ENCODE assay signal across 11 cellular contexts in the genomic region with DNA sequence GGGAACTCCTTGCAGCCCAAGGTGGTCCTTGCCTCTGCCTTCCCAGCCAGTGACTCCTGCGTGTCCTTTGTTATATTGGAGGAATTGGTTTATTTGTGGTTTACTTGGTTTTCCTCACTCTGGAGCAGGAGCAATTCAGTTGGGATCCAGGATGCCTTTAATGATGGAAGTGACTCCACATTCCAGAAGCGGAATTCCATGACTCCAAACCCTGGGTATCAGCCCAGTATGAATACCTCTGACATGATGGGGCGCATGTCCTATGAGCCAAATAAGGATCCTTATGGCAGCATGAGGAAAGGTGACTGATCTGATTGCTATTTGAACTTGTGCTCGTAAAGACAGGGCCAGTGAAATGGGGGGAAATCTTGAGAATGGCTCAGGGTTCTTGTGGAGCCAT. TPM values are rescaled to one million over a fixed set of nuclear protein-coding genes. Genes with fewer than 3 reads are reported as not detected.
A peak's percentile ranks its signal among the peaks of the same experiment; 100 is the strongest.
DNase-seq lines count a peak whose midpoint lies in the region; TF ChIP-seq lines count a peak whose summit lies in the region.
"Had no signal": no experiment of that assay in that cellular context is flagged by ENCODE, and none has a peak within 500 bp of the region (broad histone marks: within the 10 kb centered on the region; RNA-seq: fewer than 3 reads in every experiment).

No MANE protein-coding gene starts in this region.

- H3K27ac ChIP-seq in thyroid gland: no peak overlapping the region

- H3K36me3 ChIP-seq in thyroid gland: peaks cover 72 to 90% of the 10 kb centered on the region in 2 donors

- H3K9me3 ChIP-seq in thyroid gland: no peaks in the 10 kb centered on the region

- H3K4me1 ChIP-seq in thyroid gland: peaks cover 0 to 22% of the 10 kb centered on the region in 2 donors

- intact Hi-C loops in thyroid gland (cut with DNase I): no loop called here

- TF ChIP-seq POLR2A in thyroid gland (IDR thresholded peaks at IDR 0.05): no peak

- H3K27me3 ChIP-seq in thyroid gland: no peaks in the 10 kb centered on the region

- no peak overlapping the region for H3K4me3 ChIP-seq in thyroid gland (replicated peaks in 1 of 3)

- WGBS in thyroid gland, 2 donors: 95% methylated on average over 4 of the region's 4 CpGs

- no peak for TF ChIP-seq CTCF in thyroid gland (IDR thresholded peaks at IDR 0.05)

- DNase-seq in Caki2 (ENCODE audit: low read depth) (peak; percentile 42), RPMI7951 (ENCODE audit: low read depth) (peak; percentile 89), epidermal melanocyte (ENCODE audit: insufficient read length, low spot score) (peak; percentile 59), non-pigmented ciliary epithelial cell (ENCODE audit: low read depth) (peak; percentile 85), SHP77 treated with DMSO at 0.1 percent for 48 hours (lab: John Stamatoyannopoulos, UW) (no peak), NCI-H82 (lab: John Stamatoyannopoulos, UW) (no peak), medulla oblongata (ENCODE audit: extremely low spot score) (no peak), thyroid gland (no peak)
- DNase-seq: DND-41, naive B cell, NCI-H1436 had no signal

- in situ Hi-C loops in Caki2 (cut with HindIII; ENCODE audit: low pct_unique_long_range_greater_than_20kb, low sequenced_read_pairs): no loop called here

RNA-seq across cellular contexts. Expression of a gene that starts 15.1 kb away (rescaled TPM):
- total RNA-seq in Caki2 (2014; rRNA removed; shearing (Covaris generic); ENCODE audit: low replicate concordance): 14.7 and 35.1 TPM in 2 replicates
- total RNA-seq in RPMI7951 (2014; rRNA removed; shearing (Covaris generic)): 18.5 and 24.4 TPM in 2 replicates
- total RNA-seq in thyroid gland: 10 to 100 TPM; 20.5 to 39.4 (median 27.8) TPM

RNA-seq across cellular contexts. Expression of a gene that starts 53.8 kb away (rescaled TPM):
- 17.4 and 23.5 TPM in 2 replicates for total RNA-seq in Caki2 (2014; rRNA removed; shearing (Covaris generic); ENCODE audit: low replicate concordance)
- total RNA-seq in RPMI7951 (2014; rRNA removed; shearing (Covaris generic)): 11.1 and 20.8 TPM in 2 replicates
- 10 to 100 TPM; 11.4 to 33.1 (median 21.4) TPM for total RNA-seq in thyroid gland

Comparison
In these comparisons a context has a peak if more than half of its experiments do, and no peak if none do; other contexts are left out.
1. DNase-seq: peak in Caki2 (single experiment), RPMI7951 (single experiment), epidermal melanocyte (single experiment) and non-pigmented ciliary epithelial cell (single experiment); none in SHP77 treated with DMSO at 0.1 percent for 48 hours (single experiment), NCI-H82 (single experiment), medulla oblongata (single experiment) and thyroid gland (0 of 2).